23 cellular contexts compared by ENCODE assay signal in genomic region chr1:82125866-82126265, GRCh38.
"Had no signal": no experiment of that assay in that cellular context is flagged by ENCODE, and none has a peak within 500 bp of the region (broad histone marks: within the 10 kb centered on the region; RNA-seq: fewer than 3 reads in every experiment).

No MANE protein-coding gene starts in this region.

- DNase-seq: IMR-90, Karpas-422, KG1, MG63, NCI-H1092, NCI-H1105 treated with DMSO at 0.1 percent for 48 hours, NCI-H1417 treated with DMSO at 0.1 percent for 48 hours, NCI-H146, NCI-H1694 treated with DMSO at 0.1 percent for 48 hours, NCI-H1930, NCI-H2081, NCI-H2107, NCI-H2227 treated with DMSO at 0.1 percent for 48 hours, NCI-H524, NCI-H526 treated with DMSO at 0.1 percent for 48 hours, NCI-H748 treated with DMSO at 0.1 percent for 48 hours, Right ventricle myocardium superior, RPMI8226, SIG-M5 had no signal

- H3K4me1 ChIP-seq: SJSA1 had no signal

- H3K27me3 ChIP-seq: MG63, SJSA1 had no signal

- H3K4me3 ChIP-seq: MG63, SJSA1, SK-N-MC had no signal

- H3K27ac ChIP-seq: SJSA1, SK-N-MC had no signal

- FAIRE-seq: HepG2, RCC 7860 had no signal

- H3K9me3 ChIP-seq: MG63, SJSA1 had no signal

- H3K36me3 ChIP-seq: MG63, SJSA1 had no signal
